In genomic region chr6:34018961-34019606, GRCh38 we compare ENCODE assay signal across 27 cellular contexts.
"Had no signal": no experiment of that assay in that cellular context is flagged by ENCODE, and none has a peak within 500 bp of the region (broad histone marks: within the 10 kb centered on the region; RNA-seq: fewer than 3 reads in every experiment).

No MANE protein-coding gene starts in this region.

- ATAC-seq: activated CD8-positive, alpha-beta T cell treated with anti-CD3 and anti-CD28 coated beads for 36 hours; activated naive CD8-positive, alpha-beta T cell treated with anti-CD3 and anti-CD28 coated beads, Interleukin-2, amount 50 U/mL, for 24 hours; activated T-cell treated with anti-CD3 and anti-CD28 coated beads, Interleukin-2, amount 50 U/mL, for 4 hours had no signal

- H3K36me3 Mint-ChIP-seq: activated naive CD4-positive, alpha-beta T cell treated with anti-CD3 and anti-CD28 coated beads, Interleukin-2, amount 10 ng/mL, durations not matched to agents 7 days and 5 days; activated naive CD8-positive, alpha-beta T cell had no signal

- H3K27me3 Mint-ChIP-seq: activated CD8-positive, alpha-beta T cell treated with anti-CD3 and anti-CD28 coated beads for 36 hours; activated naive CD8-positive, alpha-beta T cell had no signal

- H3K27me3 ChIP-seq: cardiac muscle cell had no signal

- H3K4me1 Mint-ChIP-seq: activated CD4-positive, alpha-beta T cell treated with anti-CD3 and anti-CD28 coated beads, Interleukin-2, amount 10 ng/mL, durations not matched to agents 24 days and 14 days; activated naive CD4-positive, alpha-beta T cell treated with anti-CD3 and anti-CD28 coated beads, Interleukin-2, amount 10 ng/mL, durations not matched to agents 7 days and 5 days; activated naive CD8-positive, alpha-beta T cell treated with anti-CD3 and anti-CD28 coated beads, Interleukin-2, amount 50 U/mL, for 24 hours; central memory CD8-positive, alpha-beta T cell had no signal

- H3K4me3 ChIP-seq: cardiac muscle cell, PC-9 had no signal

- H3K36me3 ChIP-seq: cardiac muscle cell had no signal

- H3K4me3 Mint-ChIP-seq: activated CD4-positive, alpha-beta T cell treated with anti-CD3 and anti-CD28 coated beads, Interleukin-2, amount 10 ng/mL, durations not matched to agents 24 days and 14 days; activated CD8-positive, alpha-beta T cell treated with anti-CD3 and anti-CD28 coated beads for 36 hours; activated naive CD4-positive, alpha-beta T cell treated with anti-CD3 and anti-CD28 coated beads, Interleukin-2, amount 10 ng/mL, durations not matched to agents 7 days and 5 days; activated naive CD8-positive, alpha-beta T cell; activated naive CD8-positive, alpha-beta T cell treated with anti-CD3 and anti-CD28 coated beads, Interleukin-2, amount 50 U/mL, for 24 hours; activated T-cell treated with anti-CD3 and anti-CD28 coated beads, Interleukin-2, amount 50 U/mL, for 4 hours; activated T-helper 1 cell treated with anti-CD3 and anti-CD28 coated beads, Interleukin-12 subunit alpha, Interleukin-12 subunit beta, Interleukin-2, Interleukin-4 antibody, amounts not matched to agents 30 ng/mL and 10 ng/mL and 1 ng/mL, durations not matched to agents 14 hours and 24 hours and 36 hours; central memory CD8-positive, alpha-beta T cell had no signal

- H3K9me3 Mint-ChIP-seq: activated CD4-positive, alpha-beta T cell treated with anti-CD3 and anti-CD28 coated beads, Interleukin-2, amount 10 ng/mL, durations not matched to agents 24 days and 14 days; activated CD8-positive, alpha-beta T cell treated with anti-CD3 and anti-CD28 coated beads for 36 hours; activated naive CD4-positive, alpha-beta T cell treated with anti-CD3 and anti-CD28 coated beads, Interleukin-2, amount 10 ng/mL, durations not matched to agents 7 days and 5 days; activated naive CD8-positive, alpha-beta T cell treated with anti-CD3 and anti-CD28 coated beads, Interleukin-2, amount 50 U/mL, for 24 hours; activated T-cell treated with anti-CD3 and anti-CD28 coated beads, Interleukin-2, amount 50 U/mL, for 4 hours; activated T-helper 1 cell treated with anti-CD3 and anti-CD28 coated beads, Interleukin-12 subunit alpha, Interleukin-12 subunit beta, Interleukin-2, Interleukin-4 antibody, amounts not matched to agents 30 ng/mL and 10 ng/mL and 1 ng/mL, durations not matched to agents 14 hours and 24 hours and 36 hours; central memory CD8-positive, alpha-beta T cell had no signal

- H3K27ac Mint-ChIP-seq: activated CD4-positive, alpha-beta T cell treated with anti-CD3 and anti-CD28 coated beads, Interleukin-2, amount 10 ng/mL, durations not matched to agents 24 days and 14 days; activated CD8-positive, alpha-beta T cell treated with anti-CD3 and anti-CD28 coated beads for 36 hours; activated naive CD4-positive, alpha-beta T cell treated with anti-CD3 and anti-CD28 coated beads, Interleukin-2, amount 10 ng/mL, durations not matched to agents 7 days and 5 days; activated naive CD8-positive, alpha-beta T cell; activated naive CD8-positive, alpha-beta T cell treated with anti-CD3 and anti-CD28 coated beads, Interleukin-2, amount 50 U/mL, for 24 hours; activated T-helper 1 cell treated with anti-CD3 and anti-CD28 coated beads, Interleukin-12 subunit alpha, Interleukin-12 subunit beta, Interleukin-2, Interleukin-4 antibody, amounts not matched to agents 30 ng/mL and 10 ng/mL and 1 ng/mL, durations not matched to agents 14 hours and 24 hours and 36 hours had no signal

- DNase-seq: activated CD4-positive, alpha-beta T cell treated with anti-CD3 and anti-CD28 coated beads for 1 hour; activated CD4-positive, alpha-beta T cell treated with anti-CD3 and anti-CD28 coated beads, Interleukin-2, amount 10 ng/mL, durations not matched to agents 24 days and 14 days; activated CD4-positive, alpha-beta T cell treated with anti-CD3 and anti-CD28 coated beads, Interleukin-2, amount 50 U/mL, for 4 hours; activated CD4-positive, CD25-positive, alpha-beta regulatory T cell; activated CD8-positive, alpha-beta T cell treated with anti-CD3 and anti-CD28 coated beads for 36 hours; activated naive CD4-positive, alpha-beta T cell treated with anti-CD3 and anti-CD28 coated beads, Interleukin-2, amount 10 ng/mL, durations not matched to agents 7 days and 5 days; activated naive CD8-positive, alpha-beta T cell treated with anti-CD3 and anti-CD28 coated beads, Interleukin-2, amount 50 U/mL, for 24 hours; activated T-cell treated with anti-CD3 and anti-CD28 coated beads for 4 hours; activated T-cell treated with anti-CD3 and anti-CD28 coated beads, Interleukin-2, amount 50 U/mL, for 4 hours; anterior cingulate cortex; Karpas-422; KBM-7; NCI-H187; NCI-H2029 treated with DMSO at 0.1 percent for 48 hours; NCI-H2107; NCI-H2171; NCI-H510A; PC-9; Right ventricle myocardium superior; SW 1271; T-helper 1 cell; T1000; WERI-Rb-1 had no signal

- H3K27ac ChIP-seq: cardiac muscle cell, PC-9, WERI-Rb-1 had no signal
